13 cellular contexts compared by ENCODE assay signal in the genomic region with DNA sequence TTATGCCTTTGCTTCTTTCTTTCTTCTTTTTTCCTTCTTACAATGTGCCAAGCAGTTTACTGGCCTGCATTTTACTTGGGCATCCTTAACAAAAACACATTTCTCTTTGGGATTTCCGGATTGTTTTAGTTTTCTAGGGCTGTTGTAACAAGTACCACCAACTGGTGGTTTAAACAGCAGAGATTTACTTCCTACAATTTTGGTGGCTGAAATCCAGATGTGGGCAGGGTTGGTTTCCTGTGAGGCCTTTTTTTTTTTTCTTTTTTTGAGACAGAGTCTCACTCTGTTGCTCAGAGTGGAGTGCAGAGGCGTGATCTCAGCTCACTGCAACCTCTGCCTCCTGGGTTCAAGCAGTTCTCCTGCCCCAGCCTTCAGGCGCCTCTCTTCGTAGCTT. TPM values are rescaled to one million over a fixed set of nuclear protein-coding genes. Genes with fewer than 3 reads are reported as not detected.
DNase-seq lines count a peak whose midpoint lies in the region; FAIRE-seq and TF ChIP-seq lines count a peak whose summit lies in the region.
"Had no signal": no experiment of that assay in that cellular context is flagged by ENCODE, and none has a peak within 500 bp of the region (broad histone marks: within the 10 kb centered on the region; RNA-seq: fewer than 3 reads in every experiment).

No MANE protein-coding gene starts in this region.

- no peak overlapping the region for H3K4me3 ChIP-seq in CD4-positive, alpha-beta memory T cell (ENCODE audit: low read length in 2 of 2)
- H3K4me3 ChIP-seq in osteoblast (ENCODE audit: insufficient read depth, low read length) (no peak overlapping the region), prostate gland (no peak overlapping the region)
- H3K4me3 ChIP-seq: K562 had no signal

- peak in 2 of 5 donors; percentile 4 to 5 for DNase-seq in CD4-positive, alpha-beta memory T cell
- DNase-seq in Kasumi-1 (lab: John Stamatoyannopoulos, UW) (peak; percentile 34 to 35), osteoblast (ENCODE audit: insufficient read length, low spot score, missing footprints) (peak; percentile 55), DMS53 treated with DMSO at 0.1 percent for 48 hours (lab: John Stamatoyannopoulos, UW; ENCODE audit: unreplicated experiment) (no peak), prostate gland (ENCODE audit: low spot score) (no peak), DMS153 (lab: John Stamatoyannopoulos, UW) (no peak)
- no peak for DNase-seq in stimulated activated naive CD4-positive, alpha-beta T cell treated with Interleukin-2 at 50 U/mL for 16 hours (lab: John Stamatoyannopoulos, UW)
- DNase-seq: NCI-H69 had no signal

- peak overlapping the region in 5 of 7 donors; percentile 56 to 87 (median 78) for H3K27ac Mint-ChIP-seq in CD4-positive, alpha-beta memory T cell
- H3K27ac Mint-ChIP-seq: T-helper 1 cell treated with Interleukin-12 subunit alpha and Interleukin-12 subunit beta and Interleukin-4 antibody, amounts not matched to agents 30 μg/mL and 1 μg/mL, for 36 hours had no signal

- H3K4me1 Mint-ChIP-seq in CD4-positive, alpha-beta memory T cell: peaks cover 12 to 47% (median 30%) of the 10 kb centered on the region in 4 donors

- TF ChIP-seq POLR2A in prostate gland (IDR thresholded peaks at IDR 0.05): no peak

- no peak overlapping the region for H3K27ac ChIP-seq in CD4-positive, alpha-beta memory T cell (ENCODE audit: low read depth, low read length)
- H3K27ac ChIP-seq in osteoblast (ENCODE audit: low read depth, low read length) (peak overlapping the region; percentile 88), prostate gland (no peak overlapping the region)

- peaks cover 0 to 2% (median 0%) of the 10 kb centered on the region in 8 donors for H3K9me3 Mint-ChIP-seq in CD4-positive, alpha-beta memory T cell
- H3K9me3 Mint-ChIP-seq: T-helper 1 cell treated with Interleukin-12 subunit alpha and Interleukin-12 subunit beta and Interleukin-4 antibody, amounts not matched to agents 30 μg/mL and 1 μg/mL, for 36 hours had no signal

- H2AFZ ChIP-seq in osteoblast (ENCODE audit: low read length): peak overlapping the region; percentile 45

- H4K20me1 ChIP-seq in osteoblast (ENCODE audit: insufficient read depth, low read length): no peaks in the 10 kb centered on the region

- H3K9me3 ChIP-seq in CD4-positive, alpha-beta memory T cell (ENCODE audit: control insufficient read depth in 1 of 2, low read length in 2 of 2): no peaks in the 10 kb centered on the region
- H3K9me3 ChIP-seq in osteoblast (ENCODE audit: low read depth, low read length): no peaks in the 10 kb centered on the region
- H3K9me3 ChIP-seq in prostate gland: no peaks in the 10 kb centered on the region

- no peaks in the 10 kb centered on the region for H3K27me3 Mint-ChIP-seq in CD4-positive, alpha-beta memory T cell

- peak overlapping the region; percentile 8 for H3K4me2 ChIP-seq in osteoblast (ENCODE audit: insufficient read depth, low read length)

- peak; percentile 45 for FAIRE-seq in endometrium (lab: Jason Lieb, UNC)
- FAIRE-seq: K562 had no signal

- no peaks in the 10 kb centered on the region for H3K79me2 ChIP-seq in osteoblast (ENCODE audit: insufficient read depth, low read length)

- TF ChIP-seq CTCF in osteoblast (IDR thresholded peaks at IDR 0.05; ENCODE audit: extremely low read depth, low read depth, low read length): no peak
- no peak for TF ChIP-seq CTCF in prostate gland (IDR thresholded peaks at IDR 0.05)

- intact Hi-C loops in CD4-positive, alpha-beta memory T cell (cut with micrococcal nuclease): no loop called here
- intact Hi-C loops in prostate gland (cut with DNase I): no loop called here

- H3K4me1 ChIP-seq in CD4-positive, alpha-beta memory T cell (ENCODE audit: insufficient read depth, low read length): peaks cover 21% of the 10 kb centered on the region
- H3K4me1 ChIP-seq in osteoblast (ENCODE audit: insufficient read depth, low read length) (peaks cover 55% of the 10 kb centered on the region), prostate gland (replicated peaks) (no peaks in the 10 kb centered on the region)

- POLR2A ChIA-PET in CD4-positive, alpha-beta memory T cell (lab: Charles Lee; ENCODE audit: partially characterized antibody): no interaction called here

- no peaks in the 10 kb centered on the region for H3K27me3 ChIP-seq in CD4-positive, alpha-beta memory T cell (ENCODE audit: insufficient read depth, low read length)
- H3K27me3 ChIP-seq in osteoblast (ENCODE audit: insufficient read depth, low read length) (no peaks in the 10 kb centered on the region), prostate gland (replicated peaks; ENCODE audit: insufficient read depth) (no peaks in the 10 kb centered on the region)

- no peaks in the 10 kb centered on the region for H3K36me3 ChIP-seq in CD4-positive, alpha-beta memory T cell (ENCODE audit: insufficient read depth, low read length)
- H3K36me3 ChIP-seq in osteoblast (ENCODE audit: insufficient read depth, low read length): peaks cover 3% of the 10 kb centered on the region
- no peaks in the 10 kb centered on the region for H3K36me3 ChIP-seq in prostate gland

- CTCF ChIA-PET in CD4-positive, alpha-beta memory T cell (lab: Charles Lee; ENCODE audit: partially characterized antibody): interaction anchor here (1.1 kb wide), 1 partner anchor 40 kb away, joined by 3 read pairs; no protein-coding TSS in a partner anchor

- peak overlapping the region in 1 of 8 donors; percentile 29 for H3K4me3 Mint-ChIP-seq in CD4-positive, alpha-beta memory T cell
- H3K4me3 Mint-ChIP-seq: T-helper 1 cell treated with Interleukin-12 subunit alpha and Interleukin-12 subunit beta and Interleukin-4 antibody, amounts not matched to agents 30 μg/mL and 1 μg/mL, for 36 hours had no signal

- H3K36me3 Mint-ChIP-seq in CD4-positive, alpha-beta memory T cell: peaks cover 29% of the 10 kb centered on the region in 2 donors

- 62% methylated on average over 4 of the region's 4 CpGs for WGBS in prostate gland

RNA-seq across cellular contexts. Expression of a gene that starts 45.8 kb away (rescaled TPM):
- not detected for total RNA-seq in CD4-positive, alpha-beta memory T cell
- polyA plus RNA-seq in CD4-positive, alpha-beta memory T cell: not detected
- total RNA-seq in osteoblast: not detected in 2 replicates
- total RNA-seq in prostate gland: not detected
- total RNA-seq: cerebellum, K562, omental fat pad had no signal
- polyA plus RNA-seq: K562 had no signal

Comparison
In these comparisons a context has a peak if more than half of its experiments do, and no peak if none do; other contexts are left out.
1. DNase-seq: peak in Kasumi-1 (2 of 2) and osteoblast (single experiment); none in DMS53 treated with DMSO at 0.1 percent for 48 hours (single experiment), prostate gland (single experiment), DMS153 (single experiment) and stimulated activated naive CD4-positive, alpha-beta T cell treated with Interleukin-2 at 50 U/mL for 16 hours (single experiment).